In genomic region chr20:40203032-40203431, GRCh38 we compare ENCODE assay signal across 11 cellular contexts.
"Had no signal": no experiment of that assay in that cellular context is flagged by ENCODE, and none has a peak within 500 bp of the region (broad histone marks: within the 10 kb centered on the region; RNA-seq: fewer than 3 reads in every experiment).

No MANE protein-coding gene starts in this region.

- H3K9me3 ChIP-seq: HAP-1 had no signal

- H3K4me2 ChIP-seq: GM23338 had no signal

- FAIRE-seq: H1, H54 had no signal

- ATAC-seq: GM23338, HCT116 had no signal

- DNase-seq: GM23248, GOT3, H7, H9, HCEC 1CT, HFFc6 had no signal

- H3K4me3 ChIP-seq: GM23248, GM23338, HAP-1 had no signal

- H3K36me3 ChIP-seq: HAP-1 had no signal

- H2AFZ ChIP-seq: GM23248 had no signal

- H3K9ac ChIP-seq: GM23248 had no signal

- H3K4me1 ChIP-seq: HAP-1 had no signal

- H3K27ac ChIP-seq: GM23248 had no signal
